Comparison of ENCODE assay signal across 15 cellular contexts in genomic region chr16:70649300-70649699, GRCh38. TPM values are rescaled to one million over a fixed set of nuclear protein-coding genes. Genes with fewer than 3 reads are reported as not detected.
"Had no signal": no experiment of that assay in that cellular context is flagged by ENCODE, and none has a peak within 500 bp of the region (broad histone marks: within the 10 kb centered on the region; RNA-seq: fewer than 3 reads in every experiment).

No MANE protein-coding gene starts in this region.

- H3K27ac Mint-ChIP-seq: activated CD8-positive, alpha-beta T cell treated with anti-CD3 and anti-CD28 coated beads for 36 hours; activated naive CD8-positive, alpha-beta T cell; endodermal cell had no signal

- DNase-seq: activated CD4-positive, alpha-beta T cell treated with anti-CD3 and anti-CD28 coated beads for 4 hours; activated CD8-positive, alpha-beta T cell treated with anti-CD3 and anti-CD28 coated beads for 36 hours; activated gamma-delta T cell treated with Interleukin-2 at 50 U/mL for 16 hours; activated T-cell treated with anti-CD3 and anti-CD28 coated beads, Interleukin-2, amount 50 U/mL, for 4 hours; amygdala; dermis blood vessel endothelial cell; endodermal cell; erythroblast; left colon; stimulated activated naive B cell treated with anti-CD40 and anti-IgM and Interleukin-4, amounts not matched to agents 10 μg/mL and 1 μg/mL and 100 μg/mL, for 72 hours; T-helper 1 cell; tibial artery had no signal

- H3K4me3 Mint-ChIP-seq: activated CD8-positive, alpha-beta T cell treated with anti-CD3 and anti-CD28 coated beads for 36 hours; activated naive CD8-positive, alpha-beta T cell; activated T-cell treated with anti-CD3 and anti-CD28 coated beads, Interleukin-2, amount 50 U/mL, for 4 hours; endodermal cell; stimulated activated naive B cell treated with anti-CD40 and anti-IgM and Interleukin-4, amounts not matched to agents 10 μg/mL and 1 μg/mL and 100 μg/mL, for 72 hours had no signal

- H3K27me3 Mint-ChIP-seq: activated CD8-positive, alpha-beta T cell treated with anti-CD3 and anti-CD28 coated beads for 36 hours; activated naive CD8-positive, alpha-beta T cell had no signal

- ATAC-seq: activated CD8-positive, alpha-beta T cell treated with anti-CD3 and anti-CD28 coated beads for 36 hours; activated T-cell treated with anti-CD3 and anti-CD28 coated beads, Interleukin-2, amount 50 U/mL, for 4 hours; left colon; stimulated activated naive B cell treated with anti-CD40 and anti-IgM and Interleukin-4, amounts not matched to agents 10 μg/mL and 1 μg/mL and 100 μg/mL, for 72 hours had no signal

- H3K4me3 ChIP-seq: breast epithelium, tibial artery, vagina had no signal

- H3K9me3 Mint-ChIP-seq: activated CD8-positive, alpha-beta T cell treated with anti-CD3 and anti-CD28 coated beads for 36 hours; activated T-cell treated with anti-CD3 and anti-CD28 coated beads, Interleukin-2, amount 50 U/mL, for 4 hours; stimulated activated naive B cell treated with anti-CD40 and anti-IgM and Interleukin-4, amounts not matched to agents 10 μg/mL and 1 μg/mL and 100 μg/mL, for 72 hours had no signal

- H3K36me3 ChIP-seq: breast epithelium, vagina had no signal

- H3K27me3 ChIP-seq: breast epithelium, tibial artery, vagina had no signal

- H3K27ac ChIP-seq: breast epithelium, vagina had no signal

- H3K9me3 ChIP-seq: breast epithelium, tibial artery, vagina had no signal

- H3K36me3 Mint-ChIP-seq: activated naive CD8-positive, alpha-beta T cell; stimulated activated naive B cell treated with anti-CD40 and anti-IgM and Interleukin-4, amounts not matched to agents 10 μg/mL and 1 μg/mL and 100 μg/mL, for 72 hours had no signal

RNA-seq across cellular contexts. Expression of gene IL34, which starts 2.9 kb away (rescaled TPM):
- total RNA-seq: activated CD8-positive, alpha-beta T cell treated with anti-CD3 and anti-CD28 coated beads for 36 hours had no signal
